ENCODE assay signal across 2 cellular contexts in genomic region chr6:35489066-35489465, GRCh38.
TF ChIP-seq lines count a peak whose summit lies in the region.

No MANE protein-coding gene starts in this region.

TF ChIP-seq in HepG2, 621 proteins besides CTCF, POLR2A, EP300 and RAD21:
- TF ChIP-seq ZNF234 (CRISPR knock-in tag; conservative IDR thresholded peaks at IDR 0.05) = no peak
- no peak for TF ChIP-seq MEF2D (CRISPR knock-in tag; IDR thresholded peaks at IDR 0.05)
- TF ChIP-seq ZNF768 (CRISPR knock-in tag; IDR thresholded peaks at IDR 0.05) = 0 out of 2 replicates have a peak, but pooled peaks have one; percentile 6
- no peak for TF ChIP-seq HIC2 (CRISPR knock-in tag; IDR thresholded peaks at IDR 0.05; ENCODE audit: low read depth)
TF ChIP-seq in HepG2: peak in this region for 1.

TF ChIP-seq in H1, 55 proteins besides CTCF, POLR2A, EP300 and RAD21:
- no peak for TF ChIP-seq SIRT6 (IDR thresholded peaks at IDR 0.05; ENCODE audit: low read length)
- TF ChIP-seq ATF2 (IDR thresholded peaks at IDR 0.05; ENCODE audit: low read length) = no peak
- TF ChIP-seq TCF12 (IDR thresholded peaks at IDR 0.05; ENCODE audit: low read depth, low read length) = no peak
- no peak for TF ChIP-seq RBBP5 (IDR thresholded peaks at IDR 0.05; ENCODE audit: borderline replicate concordance, low read depth, low read length)
- TF ChIP-seq POU5F1 (IDR thresholded peaks at IDR 0.05; ENCODE audit: low read depth, low read length) = no peak
- TF ChIP-seq ZNF274 (IDR thresholded peaks at IDR 0.05; ENCODE audit: borderline replicate concordance, extremely low read depth, low read length) = no peak
- no peak for TF ChIP-seq BACH1 (IDR thresholded peaks at IDR 0.05; ENCODE audit: low read length)
- TF ChIP-seq FOSL1 (IDR thresholded peaks at IDR 0.05; ENCODE audit: insufficient read depth, low read depth, low read length) = no peak
- TF ChIP-seq SRF (IDR thresholded peaks at IDR 0.05; ENCODE audit: low read depth, low read length) = no peak
- TF ChIP-seq NRF1 (IDR thresholded peaks at IDR 0.05; ENCODE audit: low read depth, low read length) = no peak
